2 cellular contexts compared by ENCODE assay signal in the genomic region with DNA sequence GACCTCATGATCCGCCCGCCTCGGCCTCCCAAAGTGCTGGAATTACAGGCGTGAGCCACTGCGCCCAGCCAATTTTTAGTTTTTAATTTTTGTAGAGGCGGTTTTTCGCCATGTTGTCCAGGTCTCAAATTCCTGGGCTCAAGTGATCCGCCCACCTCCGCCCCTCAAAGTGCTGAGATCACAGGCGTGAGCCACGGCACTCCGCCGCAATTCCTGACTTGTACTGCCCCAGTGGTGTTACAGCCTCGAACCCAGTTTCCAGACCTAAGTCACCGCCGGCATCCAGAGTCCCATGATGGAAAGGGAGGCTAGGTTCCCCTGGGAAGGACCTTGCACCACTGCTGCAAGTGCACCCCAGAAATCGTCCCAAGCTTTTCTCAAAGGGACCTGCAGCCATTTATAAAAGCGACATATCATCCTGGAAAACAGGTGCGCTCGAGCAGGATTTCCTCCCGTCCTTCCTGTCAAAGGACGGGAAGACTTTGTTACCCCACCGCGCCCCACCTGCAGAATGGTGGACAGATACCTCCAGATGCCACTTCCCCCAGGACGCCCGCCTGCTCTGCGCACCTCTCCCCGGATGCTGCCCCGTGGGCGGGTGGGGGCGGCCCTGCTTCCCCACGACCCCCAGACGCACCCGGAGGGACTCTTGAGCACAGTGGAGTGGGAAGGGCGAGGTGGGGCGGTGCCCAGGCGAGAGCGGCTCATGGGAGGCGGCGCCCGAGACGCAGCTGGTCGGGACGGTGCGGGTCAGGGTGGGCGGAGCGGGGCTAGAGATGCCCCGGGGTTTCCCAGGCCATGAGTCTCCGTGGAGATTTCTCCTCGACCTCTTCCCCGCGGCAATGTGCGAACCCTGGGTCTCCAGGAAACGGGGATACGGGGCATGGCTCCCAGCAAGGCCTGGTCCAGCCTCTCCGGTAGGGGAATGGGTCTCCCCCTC.
TF ChIP-seq lines count a peak whose summit lies in the region.

No MANE protein-coding gene starts in this region.

TF ChIP-seq in SK-N-SH treated with all-trans-retinoic acid at 6 μM for 48 hours, 23 proteins besides CTCF, POLR2A, EP300 and RAD21:
- TF ChIP-seq ISL1 (CRISPR knock-in tag; IDR thresholded peaks at IDR 0.05) (no peak), ZFP30 (CRISPR knock-in tag; IDR thresholded peaks at IDR 0.05) (no peak), CSRNP3 (CRISPR knock-in tag; IDR thresholded peaks at IDR 0.05) (no peak), ZFP3 (CRISPR knock-in tag; IDR thresholded peaks at IDR 0.05) (no peak), GLIS3 (CRISPR knock-in tag; IDR thresholded peaks at IDR 0.05) (no peak)
- TF ChIP-seq, protein P1, sequence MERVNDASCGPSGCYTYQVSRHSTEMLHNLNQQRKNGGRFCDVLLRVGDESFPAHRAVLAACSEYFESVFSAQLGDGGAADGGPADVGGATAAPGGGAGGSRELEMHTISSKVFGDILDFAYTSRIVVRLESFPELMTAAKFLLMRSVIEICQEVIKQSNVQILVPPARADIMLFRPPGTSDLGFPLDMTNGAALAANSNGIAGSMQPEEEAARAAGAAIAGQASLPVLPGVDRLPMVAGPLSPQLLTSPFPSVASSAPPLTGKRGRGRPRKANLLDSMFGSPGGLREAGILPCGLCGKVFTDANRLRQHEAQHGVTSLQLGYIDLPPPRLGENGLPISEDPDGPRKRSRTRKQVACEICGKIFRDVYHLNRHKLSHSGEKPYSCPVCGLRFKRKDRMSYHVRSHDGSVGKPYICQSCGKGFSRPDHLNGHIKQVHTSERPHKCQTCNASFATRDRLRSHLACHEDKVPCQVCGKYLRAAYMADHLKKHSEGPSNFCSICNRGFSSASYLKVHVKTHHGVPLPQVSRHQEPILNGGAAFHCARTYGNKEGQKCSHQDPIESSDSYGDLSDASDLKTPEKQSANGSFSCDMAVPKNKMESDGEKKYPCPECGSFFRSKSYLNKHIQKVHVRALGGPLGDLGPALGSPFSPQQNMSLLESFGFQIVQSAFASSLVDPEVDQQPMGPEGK (CRISPR knock-in tag; IDR thresholded peaks at IDR 0.05; ENCODE audit: borderline replicate concordance), result no peak

TF ChIP-seq in GM12878, 131 proteins besides CTCF, POLR2A, EP300 and RAD21:
- TF ChIP-seq TCF3 (IDR thresholded peaks at IDR 0.05; ENCODE audit: borderline replicate concordance, insufficient read depth, low read depth, low read length), result peak; percentile 57; the same call in 1 of the 2 replicates
- TF ChIP-seq USF1 (IDR thresholded peaks at IDR 0.05; ENCODE audit: borderline replicate concordance, extremely low read length, insufficient read depth, low read depth, low read length), result peak; percentile 60
- TF ChIP-seq NR2F1 (conservative IDR thresholded peaks at IDR 0.05), result peak; percentile 36; the same call in 1 of the 2 replicates
- TF ChIP-seq LARP7 (IDR thresholded peaks at IDR 0.05), result peak; percentile 55; the same call in 1 of the 2 replicates
- TF ChIP-seq E2F4 (IDR thresholded peaks at IDR 0.05; ENCODE audit: low read depth, low read length), result no peak
- TF ChIP-seq, protein P2, sequence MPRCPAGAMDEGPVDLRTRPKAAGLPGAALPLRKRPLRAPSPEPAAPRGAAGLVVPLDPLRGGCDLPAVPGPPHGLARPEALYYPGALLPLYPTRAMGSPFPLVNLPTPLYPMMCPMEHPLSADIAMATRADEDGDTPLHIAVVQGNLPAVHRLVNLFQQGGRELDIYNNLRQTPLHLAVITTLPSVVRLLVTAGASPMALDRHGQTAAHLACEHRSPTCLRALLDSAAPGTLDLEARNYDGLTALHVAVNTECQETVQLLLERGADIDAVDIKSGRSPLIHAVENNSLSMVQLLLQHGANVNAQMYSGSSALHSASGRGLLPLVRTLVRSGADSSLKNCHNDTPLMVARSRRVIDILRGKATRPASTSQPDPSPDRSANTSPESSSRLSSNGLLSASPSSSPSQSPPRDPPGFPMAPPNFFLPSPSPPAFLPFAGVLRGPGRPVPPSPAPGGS (IDR thresholded peaks at IDR 0.05; ENCODE audit: borderline replicate concordance, insufficient read depth, low read depth, low read length, poor library complexity, severe bottlenecking), result peak; percentile 32
- TF ChIP-seq EGR1 (IDR thresholded peaks at IDR 0.05; ENCODE audit: borderline replicate concordance in 1 of 2, low read depth in 2 of 2, low read length in 2 of 2), result peak; percentile 48 to 58; a peak in 2 of 3 replicates
- TF ChIP-seq IKZF2 (IDR thresholded peaks at IDR 0.05), result peak in 1 of 2 experiments; percentile 30; a peak in 1 of 4 replicates
- 0 out of 2 replicates have a peak, but pooled peaks have one; percentile 34 for TF ChIP-seq MLLT1 (IDR thresholded peaks at IDR 0.05)
- TF ChIP-seq, protein P3, sequence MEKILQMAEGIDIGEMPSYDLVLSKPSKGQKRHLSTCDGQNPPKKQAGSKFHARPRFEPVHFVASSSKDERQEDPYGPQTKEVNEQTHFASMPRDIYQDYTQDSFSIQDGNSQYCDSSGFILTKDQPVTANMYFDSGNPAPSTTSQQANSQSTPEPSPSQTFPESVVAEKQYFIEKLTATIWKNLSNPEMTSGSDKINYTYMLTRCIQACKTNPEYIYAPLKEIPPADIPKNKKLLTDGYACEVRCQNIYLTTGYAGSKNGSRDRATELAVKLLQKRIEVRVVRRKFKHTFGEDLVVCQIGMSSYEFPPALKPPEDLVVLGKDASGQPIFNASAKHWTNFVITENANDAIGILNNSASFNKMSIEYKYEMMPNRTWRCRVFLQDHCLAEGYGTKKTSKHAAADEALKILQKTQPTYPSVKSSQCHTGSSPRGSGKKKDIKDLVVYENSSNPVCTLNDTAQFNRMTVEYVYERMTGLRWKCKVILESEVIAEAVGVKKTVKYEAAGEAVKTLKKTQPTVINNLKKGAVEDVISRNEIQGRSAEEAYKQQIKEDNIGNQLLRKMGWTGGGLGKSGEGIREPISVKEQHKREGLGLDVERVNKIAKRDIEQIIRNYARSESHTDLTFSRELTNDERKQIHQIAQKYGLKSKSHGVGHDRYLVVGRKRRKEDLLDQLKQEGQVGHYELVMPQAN (conservative IDR thresholded peaks at IDR 0.05), result 0 out of 2 replicates have a peak, but pooled peaks have one; percentile 29
- peak; percentile 63; the same call in 1 of the 2 replicates for TF ChIP-seq TCF12 (IDR thresholded peaks at IDR 0.05; ENCODE audit: low read depth, low read length)
- peak; percentile 17; the same call in 1 of the 2 replicates for TF ChIP-seq MXI1 (IDR thresholded peaks at IDR 0.05; ENCODE audit: low read depth, low read length)
- TF ChIP-seq TARDBP (IDR thresholded peaks at IDR 0.05; ENCODE audit: borderline replicate concordance), result no peak
- TF ChIP-seq CBX5 (IDR thresholded peaks at IDR 0.05; ENCODE audit: low read depth), result no peak
- TF ChIP-seq FOXM1 (IDR thresholded peaks at IDR 0.05; ENCODE audit: low read depth, low read length), result no peak
- TF ChIP-seq DPF2 (IDR thresholded peaks at IDR 0.05), result 0 out of 2 replicates have a peak, but pooled peaks have one; percentile 17
TF ChIP-seq in GM12878: peak in this region for 12.
